In the genomic region with DNA sequence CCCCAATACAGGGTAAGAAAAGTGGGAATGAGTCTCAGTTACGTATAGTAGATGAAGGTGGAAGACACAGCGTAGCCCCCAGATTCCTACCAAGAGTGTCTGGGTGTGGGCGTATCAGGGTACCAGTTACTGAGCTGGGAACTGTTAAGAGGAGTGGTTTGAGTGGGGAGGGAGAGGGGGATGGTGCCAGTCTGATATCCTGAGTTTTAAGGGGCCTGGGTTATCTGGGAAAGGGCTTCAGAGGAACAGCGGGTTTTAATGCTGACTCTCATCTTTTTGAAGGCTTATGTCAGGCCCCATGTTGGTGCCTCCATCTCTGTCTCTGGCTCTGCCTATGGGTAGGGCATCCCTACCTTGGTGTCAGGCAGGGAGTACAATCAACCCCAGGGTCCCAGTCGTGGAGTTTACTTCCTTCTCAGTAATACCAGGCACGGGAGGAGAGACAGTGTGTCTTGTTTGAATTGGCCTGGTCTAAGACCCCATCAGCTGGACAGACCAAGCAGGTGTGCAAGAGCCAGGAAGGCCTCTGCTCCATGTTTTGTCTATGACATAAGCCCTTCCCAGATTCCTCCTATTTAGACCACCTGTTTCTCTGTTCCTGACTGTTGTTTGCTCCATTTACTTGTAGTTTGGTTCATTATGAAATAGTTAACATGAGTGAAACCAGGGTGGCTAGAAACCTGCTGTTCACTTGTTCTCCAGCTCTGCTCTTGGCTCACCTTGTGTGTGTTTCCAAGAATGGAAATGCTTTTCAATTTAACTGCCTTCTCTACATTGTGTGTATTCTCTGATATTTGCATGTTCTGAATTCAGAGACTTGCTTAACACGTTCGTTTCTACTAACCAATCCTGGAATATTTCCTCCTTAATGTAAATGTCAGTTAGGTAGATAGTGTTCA, we compare ENCODE assay signal across 1 cellular context.
A peak's percentile ranks its signal among the peaks of the same experiment; 100 is the strongest.
TF ChIP-seq lines count a peak whose summit lies in the region.

No MANE protein-coding gene starts in this region.

TF ChIP-seq in HepG2, 621 proteins besides CTCF, POLR2A, EP300 and RAD21 (continued from another document):
- TF ChIP-seq, protein P1, sequence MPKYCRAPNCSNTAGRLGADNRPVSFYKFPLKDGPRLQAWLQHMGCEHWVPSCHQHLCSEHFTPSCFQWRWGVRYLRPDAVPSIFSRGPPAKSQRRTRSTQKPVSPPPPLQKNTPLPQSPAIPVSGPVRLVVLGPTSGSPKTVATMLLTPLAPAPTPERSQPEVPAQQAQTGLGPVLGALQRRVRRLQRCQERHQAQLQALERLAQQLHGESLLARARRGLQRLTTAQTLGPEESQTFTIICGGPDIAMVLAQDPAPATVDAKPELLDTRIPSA (CRISPR knock-in tag; IDR thresholded peaks at IDR 0.05; ENCODE audit: borderline replicate concordance): no peak
- no peak for TF ChIP-seq ZNF232 (CRISPR knock-in tag; IDR thresholded peaks at IDR 0.05; ENCODE audit: borderline replicate concordance)
- TF ChIP-seq JARID2 (CRISPR knock-in tag; IDR thresholded peaks at IDR 0.05; ENCODE audit: insufficient replicate concordance): no peak
- TF ChIP-seq MAFK (conservative IDR thresholded peaks at IDR 0.05 in 1 of 2, IDR thresholded peaks at IDR 0.05 in 1 of 2; ENCODE audit: low read length in 2 of 2): peak; percentile 58 to 60; a peak in 3 of 4 replicates
